ENCODE assay signal across 27 cellular contexts in the genomic region with DNA sequence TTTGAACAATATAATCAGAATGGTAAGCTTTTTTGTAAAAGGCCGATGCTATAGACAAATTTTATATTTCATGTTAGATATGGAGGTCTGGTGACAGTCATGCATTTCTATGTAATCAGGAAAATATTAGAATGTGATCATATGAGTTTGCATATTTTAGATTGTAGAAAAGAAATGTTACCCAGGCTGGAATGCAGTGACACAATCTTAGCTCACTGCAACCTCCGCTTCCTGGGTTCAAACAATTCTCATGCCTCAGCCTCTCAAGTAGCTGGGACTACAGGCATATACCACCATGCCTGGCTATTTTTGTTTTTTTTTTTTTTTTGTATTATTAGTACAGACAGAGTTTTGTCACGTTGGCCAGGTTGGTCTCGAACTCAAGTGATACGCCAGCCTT.
"Had no signal": no experiment of that assay in that cellular context is flagged by ENCODE, and none has a peak within 500 bp of the region (broad histone marks: within the 10 kb centered on the region; RNA-seq: fewer than 3 reads in every experiment).

No MANE protein-coding gene starts in this region.

- H3K36me3 ChIP-seq: ascending aorta, breast epithelium had no signal

- H3K27ac ChIP-seq: ascending aorta, breast epithelium, coronary artery, VCaP had no signal

- H3K4me1 ChIP-seq: ascending aorta, breast epithelium had no signal

- DNase-seq: activated B cell treated with CpG ODN at 0.5 μM for 24 hours; activated CD4-positive, alpha-beta memory T cell treated with anti-CD3 and anti-CD28 coated beads, Interleukin-2, amount 10 ng/mL, durations not matched to agents 7 days and 5 days; activated CD4-positive, alpha-beta T cell treated with anti-CD3 and anti-CD28 coated beads for 48 hours; activated CD4-positive, alpha-beta T cell treated with anti-CD3 and anti-CD28 coated beads, Interleukin-2, amount 10 ng/mL, durations not matched to agents 7 days and 5 days; activated CD4-positive, alpha-beta T cell treated with anti-CD3 and anti-CD28 coated beads, Interleukin-2, amount 50 U/mL, for 48 hours; activated CD4-positive, CD25-positive, alpha-beta regulatory T cell treated with anti-CD3 and anti-CD28 coated beads, Interleukin-2, amount 50 U/mL, for 72 hours; activated CD8-positive, alpha-beta memory T cell treated with anti-CD3 and anti-CD28 coated beads for 24 hours; activated CD8-positive, alpha-beta memory T cell treated with anti-CD3 and anti-CD28 coated beads, Interleukin-2, amount 10 ng/mL, durations not matched to agents 7 days and 5 days; activated CD8-positive, alpha-beta memory T cell treated with anti-CD3 and anti-CD28 coated beads, Interleukin-2, amount 50 U/mL, for 48 hours; activated CD8-positive, alpha-beta T cell treated with anti-CD3 and anti-CD28 coated beads, Interleukin-2, amount 10 ng/mL, durations not matched to agents 7 days and 5 days; activated effector memory CD4-positive, alpha-beta T cell treated with Interleukin-2 at 50 U/mL for 16 hours; activated gamma-delta T cell; activated naive CD4-positive, alpha-beta T cell treated with anti-CD3 and anti-CD28 coated beads, Interleukin-2, amount 10 ng/mL, durations not matched to agents 7 days and 5 days; activated naive CD4-positive, alpha-beta T cell treated with Interleukin-2 at 50 U/mL for 16 hours; activated naive CD8-positive, alpha-beta T cell treated with anti-CD3 and anti-CD28 coated beads, Interleukin-2, amount 10 ng/mL, durations not matched to agents 7 days and 5 days; activated naive CD8-positive, alpha-beta T cell treated with anti-CD3 and anti-CD28 coated beads, Interleukin-2, amount 50 U/mL, for 24 hours; activated T-cell treated with anti-CD3 and anti-CD28 coated beads, Interleukin-2, amount 50 U/mL, for 24 hours; activated T-cell treated with anti-CD3 and anti-CD28 coated beads, Interleukin-2, amount 50 U/mL, for 48 hours; amygdala; anterior cingulate cortex; central memory CD4-positive, alpha-beta T cell; T-helper 2 cell; T-helper 9 cell had no signal

- H3K4me3 ChIP-seq: ascending aorta, breast epithelium, coronary artery had no signal

- H3K9me3 ChIP-seq: ascending aorta, breast epithelium had no signal
